Comparison of ENCODE assay signal across 1 cellular context in the genomic region with DNA sequence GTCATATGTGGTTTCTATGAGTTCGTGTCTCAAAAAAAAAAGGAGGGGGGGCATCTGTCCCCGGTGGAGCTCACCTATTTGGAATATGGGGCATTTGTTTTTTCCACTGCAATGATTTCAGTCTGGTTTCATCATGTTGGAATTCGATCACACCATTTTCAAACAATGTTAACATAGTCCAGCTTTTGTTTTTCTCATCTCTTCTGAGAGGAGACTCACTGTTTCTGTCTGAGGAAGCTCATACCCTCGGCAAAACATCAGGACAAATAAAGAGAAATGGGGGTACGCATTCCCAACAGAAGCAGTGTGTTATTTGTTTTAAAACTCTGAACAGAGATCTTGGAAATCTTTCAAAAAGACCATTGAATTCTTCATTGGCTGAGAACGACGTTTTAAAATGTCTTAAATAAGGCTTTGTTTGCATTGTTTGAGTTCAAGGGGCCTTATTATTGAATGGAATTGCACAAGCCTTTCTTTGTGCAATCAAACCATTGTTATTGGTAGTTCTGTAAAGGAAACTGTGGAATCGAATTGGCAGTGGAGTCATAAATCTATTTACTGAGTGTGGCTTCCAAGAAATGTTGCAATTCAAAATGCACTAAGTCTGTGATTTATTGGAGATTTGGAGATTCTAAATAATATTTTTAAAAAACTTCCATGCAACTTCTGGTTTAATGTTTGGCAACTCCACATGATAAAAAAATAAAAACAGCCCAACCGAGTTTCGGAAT.
TF ChIP-seq lines count a peak whose summit lies in the region.

No MANE protein-coding gene starts in this region.

TF ChIP-seq in liver, 16 proteins besides CTCF, POLR2A, EP300 and RAD21 (continued from another document):
- TF ChIP-seq, protein P1, sequence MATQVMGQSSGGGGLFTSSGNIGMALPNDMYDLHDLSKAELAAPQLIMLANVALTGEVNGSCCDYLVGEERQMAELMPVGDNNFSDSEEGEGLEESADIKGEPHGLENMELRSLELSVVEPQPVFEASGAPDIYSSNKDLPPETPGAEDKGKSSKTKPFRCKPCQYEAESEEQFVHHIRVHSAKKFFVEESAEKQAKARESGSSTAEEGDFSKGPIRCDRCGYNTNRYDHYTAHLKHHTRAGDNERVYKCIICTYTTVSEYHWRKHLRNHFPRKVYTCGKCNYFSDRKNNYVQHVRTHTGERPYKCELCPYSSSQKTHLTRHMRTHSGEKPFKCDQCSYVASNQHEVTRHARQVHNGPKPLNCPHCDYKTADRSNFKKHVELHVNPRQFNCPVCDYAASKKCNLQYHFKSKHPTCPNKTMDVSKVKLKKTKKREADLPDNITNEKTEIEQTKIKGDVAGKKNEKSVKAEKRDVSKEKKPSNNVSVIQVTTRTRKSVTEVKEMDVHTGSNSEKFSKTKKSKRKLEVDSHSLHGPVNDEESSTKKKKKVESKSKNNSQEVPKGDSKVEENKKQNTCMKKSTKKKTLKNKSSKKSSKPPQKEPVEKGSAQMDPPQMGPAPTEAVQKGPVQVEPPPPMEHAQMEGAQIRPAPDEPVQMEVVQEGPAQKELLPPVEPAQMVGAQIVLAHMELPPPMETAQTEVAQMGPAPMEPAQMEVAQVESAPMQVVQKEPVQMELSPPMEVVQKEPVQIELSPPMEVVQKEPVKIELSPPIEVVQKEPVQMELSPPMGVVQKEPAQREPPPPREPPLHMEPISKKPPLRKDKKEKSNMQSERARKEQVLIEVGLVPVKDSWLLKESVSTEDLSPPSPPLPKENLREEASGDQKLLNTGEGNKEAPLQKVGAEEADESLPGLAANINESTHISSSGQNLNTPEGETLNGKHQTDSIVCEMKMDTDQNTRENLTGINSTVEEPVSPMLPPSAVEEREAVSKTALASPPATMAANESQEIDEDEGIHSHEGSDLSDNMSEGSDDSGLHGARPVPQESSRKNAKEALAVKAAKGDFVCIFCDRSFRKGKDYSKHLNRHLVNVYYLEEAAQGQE (IDR thresholded peaks at IDR 0.05) = peak; percentile 18
- TF ChIP-seq GABPA (IDR thresholded peaks at IDR 0.05 in 1 of 2, conservative IDR thresholded peaks at IDR 0.05 in 1 of 2) = peak in 1 of 2 donors; percentile 13
